ENCODE assay signal across 23 cellular contexts in the genomic region with DNA sequence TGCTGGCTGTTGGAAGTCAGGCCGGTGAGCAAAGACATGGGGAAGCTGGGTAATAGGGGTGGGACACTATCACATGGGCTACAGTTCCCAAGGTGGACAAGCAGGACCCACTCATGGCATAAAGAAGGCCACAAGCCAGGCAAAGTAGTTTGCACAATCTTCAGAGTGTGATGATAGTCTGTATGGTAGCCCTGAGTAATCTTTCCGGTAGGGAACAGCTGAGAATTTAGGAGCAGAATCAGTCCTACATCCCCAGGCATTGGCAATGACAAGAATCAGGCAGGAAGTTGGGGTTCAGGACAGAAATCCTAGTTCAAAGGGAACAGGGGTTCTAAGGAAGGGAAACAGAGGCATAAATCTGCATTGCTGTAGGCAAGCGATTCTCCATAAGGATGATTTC. TPM values are rescaled to one million over a fixed set of nuclear protein-coding genes. Genes with fewer than 3 reads are reported as not detected.
DNase-seq lines count a peak whose midpoint lies in the region; ATAC-seq, FAIRE-seq and TF ChIP-seq lines count a peak whose summit lies in the region.
"Had no signal": no experiment of that assay in that cellular context is flagged by ENCODE, and none has a peak within 500 bp of the region (broad histone marks: within the 10 kb centered on the region; RNA-seq: fewer than 3 reads in every experiment).

No MANE protein-coding gene starts in this region.

- H2BK15ac ChIP-seq in IMR-90 (ENCODE audit: low read depth, low read length) (no peak overlapping the region), neuronal stem cell (ENCODE audit: low read length) (no peak overlapping the region)

- H3K23ac ChIP-seq in IMR-90 (ENCODE audit: low read depth, low read length) (no peak overlapping the region), neuronal stem cell (ENCODE audit: low read depth, low read length, poor library complexity) (no peak overlapping the region)

- H3K14ac ChIP-seq in IMR-90 (replicated peaks; ENCODE audit: low read depth, low read length) (no peak overlapping the region), neuronal stem cell (ENCODE audit: low read length) (no peak overlapping the region)

- H3K4me3 Mint-ChIP-seq in endodermal cell: no peak overlapping the region
- H3K4me3 Mint-ChIP-seq: CD4-positive, alpha-beta T cell; GM23338; H9; IgD-negative memory B cell had no signal

- H3K56ac ChIP-seq in IMR-90 (ENCODE audit: extremely low read depth, insufficient read depth, low read length): no peak overlapping the region

- no peak overlapping the region for H2BK120ac ChIP-seq in IMR-90 (ENCODE audit: low read depth, low read length)
- H2BK120ac ChIP-seq in neuronal stem cell (ENCODE audit: low read depth, low read length): no peak overlapping the region

- H3K4me1 ChIP-seq in IMR-90 (ENCODE audit: control insufficient read depth, insufficient read depth, low read length): peaks cover 18% of the 10 kb centered on the region
- peaks cover 16% of the 10 kb centered on the region for H3K4me1 ChIP-seq in endodermal cell (ENCODE audit: control insufficient read depth, insufficient read depth, low read length)
- peaks cover 4 to 9% of the 10 kb centered on the region in 2 donors for H3K4me1 ChIP-seq in neuronal stem cell (ENCODE audit: control insufficient read depth in 2 of 2, insufficient read depth in 1 of 2, low read depth in 1 of 2, low read length in 2 of 2)
- H3K4me1 ChIP-seq: BLaER1 had no signal

- no peak overlapping the region for H2BK5ac ChIP-seq in IMR-90 (ENCODE audit: low read depth, low read length, poor library complexity, severe bottlenecking)
- H2BK5ac ChIP-seq in neuronal stem cell (ENCODE audit: low read length): no peak overlapping the region

- no peak overlapping the region for H2AK5ac ChIP-seq in IMR-90 (ENCODE audit: low read depth, low read length)
- no peak overlapping the region for H2AK5ac ChIP-seq in neuronal stem cell (ENCODE audit: low read depth, low read length)

- no peak for TF ChIP-seq CTCF in IMR-90 (conservative IDR thresholded peaks at IDR 0.05; ENCODE audit: low read depth, low read length)
- TF ChIP-seq CTCF in endodermal cell (conservative IDR thresholded peaks at IDR 0.05): no peak
- no peak for TF ChIP-seq CTCF in lower leg skin (IDR thresholded peaks at IDR 0.05)
- TF ChIP-seq CTCF in brain microvascular endothelial cell (IDR thresholded peaks at IDR 0.05; ENCODE audit: low read depth, low read length, missing control alignments): no peak

- H2BK20ac ChIP-seq in IMR-90 (ENCODE audit: low read depth, low read length): no peak overlapping the region

- intact Hi-C loops in IMR-90 (cut with micrococcal nuclease) (loop anchor here (10.0 kb wide), 1 partner anchor 1321 kb away; no protein-coding TSS in a partner anchor), lower leg skin (cut with DNase I; ENCODE audit: low total_unique reads) (no loop called here)

- H2AK9ac ChIP-seq in IMR-90 (replicated peaks; ENCODE audit: low read depth, low read length, poor library complexity): no peak overlapping the region

- peak; percentile 87 for FAIRE-seq in urothelium cell line (lab: Jason Lieb, UNC)
- FAIRE-seq: A204.1, D721Med had no signal

- H4K5ac ChIP-seq in IMR-90 (ENCODE audit: low read depth, low read length): no peak overlapping the region

- no TSS peak for BruUV-seq in IMR-90 (replicated peaks; lab: Mats Ljungman, UMichigan)

- H4K20me1 ChIP-seq in IMR-90 (ENCODE audit: insufficient read depth, low read length): peaks cover 3% of the 10 kb centered on the region; the same call in 1 of the 2 replicates
- H4K20me1 ChIP-seq: BLaER1 had no signal

- H3K4ac ChIP-seq in IMR-90 (ENCODE audit: low read depth, low read length): no peak overlapping the region
- H3K4ac ChIP-seq in neuronal stem cell (ENCODE audit: low read length): no peak overlapping the region

- TF ChIP-seq POLR2A in IMR-90 (IDR thresholded peaks at IDR 0.05; ENCODE audit: low read depth, low read length) (no peak), lower leg skin (IDR thresholded peaks at IDR 0.05) (no peak)

- H3K9ac ChIP-seq in IMR-90 (ENCODE audit: low read depth, low read length) (no peak overlapping the region), endodermal cell (ENCODE audit: extremely low read depth, low read length, poor library complexity, severe bottlenecking) (no peak overlapping the region), neuronal stem cell (ENCODE audit: low read depth, low read length, poor library complexity) (no peak overlapping the region)
- H3K9ac ChIP-seq: BLaER1, KMS-11 had no signal

- no peak overlapping the region for H4K91ac ChIP-seq in IMR-90 (ENCODE audit: insufficient read depth, low read depth, low read length)
- H4K91ac ChIP-seq in neuronal stem cell (ENCODE audit: low read depth, low read length, poor library complexity): no peak overlapping the region

- no peaks in the 10 kb centered on the region for H3K79me1 ChIP-seq in IMR-90 (ENCODE audit: low read depth in 1 of 2, low read length in 2 of 2)
- H3K79me1 ChIP-seq in neuronal stem cell (ENCODE audit: low read depth, low read length): no peaks in the 10 kb centered on the region

- no peak overlapping the region for H3K4me3 ChIP-seq in IMR-90 (ENCODE audit: insufficient read depth, low read depth, low read length)
- H3K4me3 ChIP-seq in endodermal cell (ENCODE audit: low read length): no peak overlapping the region
- H3K4me3 ChIP-seq in neuronal stem cell (ENCODE audit: low read length in 2 of 2): no peak overlapping the region
- H3K4me3 ChIP-seq in lower leg skin (ENCODE audit: low read depth, poor library complexity, severe bottlenecking): no peak overlapping the region
- H3K4me3 ChIP-seq in brain microvascular endothelial cell (ENCODE audit: low read depth, low read length): no peak overlapping the region
- H3K4me3 ChIP-seq: BLaER1, GM23338 had no signal

- ATAC-seq in IMR-90 (ENCODE audit: low read depth) (no peak), HG03354 (IDR thresholded peaks at IDR 0.05; ENCODE audit: poor library complexity, severe bottlenecking, unreplicated experiment) (no peak)
- ATAC-seq: GM23338 had no signal

- POLR2A ChIA-PET in IMR-90 (lab: Charles Lee; ENCODE audit: unreplicated experiment): no interaction called here

- WGBS in IMR-90 (ENCODE audit: extremely low coverage in 2 of 2, insufficient read length in 1 of 2), 2 experiments: 100% methylated on average over 1 of the region's 3 CpGs; no CpG with 5 or more reads in 1 of the 2 experiments
- 93 to 97% methylated on average over 1 to 3 of the region's 3 CpGs for WGBS in endodermal cell (ENCODE audit: insufficient coverage in 1 of 2, insufficient read length in 1 of 2), 2 experiments
- no CpG with 5 or more reads among the region's 3 CpGs for WGBS in neuronal stem cell (ENCODE audit: extremely low coverage in 2 of 2, insufficient read length in 2 of 2, insufficient replicate concordance in 1 of 2), 2 donors
- WGBS in lower leg skin, 2 donors: 92 to 93% methylated on average over 3 of the region's 3 CpGs

- dilution Hi-C loops in IMR-90 (cut with HindIII; ENCODE audit: low sequenced_read_pairs, unreplicated experiment): no loop called here

- H4K8ac ChIP-seq in IMR-90 (ENCODE audit: low read depth in 2 of 2, low read length in 2 of 2) (no peak overlapping the region), neuronal stem cell (ENCODE audit: low read depth, low read length) (peak overlapping the region; percentile 52)

- peaks cover 49% of the 10 kb centered on the region for H3K4me1 Mint-ChIP-seq in endodermal cell

- H3K9me1 ChIP-seq in IMR-90 (ENCODE audit: insufficient read depth, low read length): peaks cover 10% of the 10 kb centered on the region

- H3K27ac ChIP-seq in IMR-90 (ENCODE audit: insufficient read depth, low read length) (no peak overlapping the region), endodermal cell (ENCODE audit: low read depth, low read length) (no peak overlapping the region), neuronal stem cell (replicated peaks; ENCODE audit: low read length) (no peak overlapping the region), brain microvascular endothelial cell (no peak overlapping the region)
- H3K27ac ChIP-seq: BLaER1, KMS-11, RWPE1 had no signal

- in situ Hi-C loops in IMR-90 (cut with MboI; ENCODE audit: low sequenced_read_pairs): no loop called here
- in situ Hi-C loops in brain microvascular endothelial cell (cut with HindIII; ENCODE audit: low pct_ligation_motif_present, low sequenced_read_pairs): no loop called here

- peak overlapping the region; percentile 71 for H3K27ac Mint-ChIP-seq in endodermal cell
- H3K27ac Mint-ChIP-seq: CD4-positive, alpha-beta T cell; GM23338 had no signal

- H2BK12ac ChIP-seq in neuronal stem cell (ENCODE audit: low read length): no peak overlapping the region

- DNase-seq in IMR-90 (no peak), endodermal cell (no peak), neuronal stem cell (ENCODE audit: low spot score) (no peak), urothelium cell line (ENCODE audit: low spot score) (no peak), lower leg skin (ENCODE audit: low spot score in 2 of 2) (no peak), brain microvascular endothelial cell (no peak)
- DNase-seq: CD4-positive, alpha-beta T cell; H9; NCI-H1092; NCI-H1417 treated with DMSO at 0.1 percent for 48 hours; NCI-H1694 treated with DMSO at 0.1 percent for 48 hours; NCI-H2081; NCI-H2227 treated with DMSO at 0.1 percent for 48 hours; NCI-H526 treated with DMSO at 0.1 percent for 48 hours; SHP77 had no signal

- H3K36me3 ChIP-seq in IMR-90 (ENCODE audit: control insufficient read depth, insufficient read depth, low read length) (no peaks in the 10 kb centered on the region), endodermal cell (ENCODE audit: control insufficient read depth, insufficient read depth, low read length) (no peaks in the 10 kb centered on the region), neuronal stem cell (replicated peaks in 1 of 2; ENCODE audit: control insufficient read depth in 2 of 2, insufficient read depth in 2 of 2, low read length in 2 of 2) (no peaks in the 10 kb centered on the region), brain microvascular endothelial cell (replicated peaks) (no peaks in the 10 kb centered on the region)
- H3K36me3 ChIP-seq: BLaER1 had no signal

- H3K18ac ChIP-seq in IMR-90 (ENCODE audit: low read depth, low read length) (peak overlapping the region; percentile 26; the same call in 1 of the 2 replicates), neuronal stem cell (ENCODE audit: low read length) (no peak overlapping the region)

- H3K36me3 Mint-ChIP-seq in endodermal cell (ENCODE audit: low read depth): no peaks in the 10 kb centered on the region
- H3K36me3 Mint-ChIP-seq: IgD-negative memory B cell had no signal

- no peaks in the 10 kb centered on the region for H3K9me3 ChIP-seq in IMR-90 (ENCODE audit: control insufficient read depth, insufficient read depth, low read length)
- H3K9me3 ChIP-seq in endodermal cell (ENCODE audit: control insufficient read depth, low read length): no peaks in the 10 kb centered on the region
- no peaks in the 10 kb centered on the region for H3K9me3 ChIP-seq in neuronal stem cell (replicated peaks in 1 of 2; ENCODE audit: control insufficient read depth in 2 of 2, insufficient read depth in 1 of 2, low read depth in 1 of 2, low read length in 2 of 2)
- H3K9me3 ChIP-seq: BLaER1 had no signal

- H3K4me2 ChIP-seq in IMR-90 (ENCODE audit: low read depth, low read length) (no peak overlapping the region), neuronal stem cell (ENCODE audit: insufficient read depth, low read length, poor library complexity, severe bottlenecking) (no peak overlapping the region)
- H3K4me2 ChIP-seq: BLaER1, GM23338, KMS-11 had no signal

- CTCF ChIA-PET in IMR-90 (lab: Yijun Ruan, JAX): no interaction called here

- H3K27me3 ChIP-seq in IMR-90 (ENCODE audit: control insufficient read depth, insufficient read depth, low read length) (no peaks in the 10 kb centered on the region), endodermal cell (ENCODE audit: control insufficient read depth, insufficient read depth, low read length, poor library complexity, severe bottlenecking) (peaks cover 4% of the 10 kb centered on the region), neuronal stem cell (ENCODE audit: control insufficient read depth in 3 of 3, insufficient read depth in 3 of 3, low read depth in 1 of 3, low read length in 3 of 3) (peaks cover 0 to 4% (median 0%) of the 10 kb centered on the region in 3 experiments), brain microvascular endothelial cell (replicated peaks) (no peaks in the 10 kb centered on the region)
- H3K27me3 ChIP-seq: BLaER1 had no signal

- H2AFZ ChIP-seq in IMR-90 (replicated peaks; ENCODE audit: low read length, poor library complexity) (peak overlapping the region; percentile 37), neuronal stem cell (ENCODE audit: low read length) (no peak overlapping the region)
- H2AFZ ChIP-seq: GM23338 had no signal

- no peaks in the 10 kb centered on the region for H3K9me3 Mint-ChIP-seq in endodermal cell
- H3K9me3 Mint-ChIP-seq: CD4-positive, alpha-beta T cell; GM23338; H9; IgD-negative memory B cell had no signal

- peaks cover 4% of the 10 kb centered on the region for H3K27me3 Mint-ChIP-seq in endodermal cell (ENCODE audit: insufficient read depth)

- TF ChIP-seq RAD21 in IMR-90 (IDR thresholded peaks at IDR 0.05; ENCODE audit: low read length): no peak

RNA-seq across cellular contexts. Expression of gene SPATA6, which starts 23.9 kb away (rescaled TPM):
- 2.0 and 2.2 TPM in 2 replicates for total RNA-seq in IMR-90 (2012; rRNA removed)
- polyA plus RNA-seq in IMR-90 (2012; rRNA removed): 0.67 and 1.1 TPM in 2 replicates
- polyA plus RNA-seq in IMR-90 (2012; cell fraction: cytosol; rRNA removed): 0.24 and 0.55 TPM in 2 replicates
- polyA plus RNA-seq in IMR-90 (2012; cell fraction: nucleus; rRNA removed; ENCODE audit: low replicate concordance): 1.1 and 2.6 TPM in 2 replicates
- 10 to 100 TPM; 42.8 to 51.5 TPM for total RNA-seq in endodermal cell
- 17.3 TPM for polyA plus RNA-seq in endodermal cell (2013, experiment 1 of 2)
- polyA plus RNA-seq in endodermal cell (2013, experiment 2 of 2): 19.0 TPM
- polyA plus RNA-seq in neuronal stem cell (2013, experiment 1 of 2): 12.4 TPM
- polyA plus RNA-seq in neuronal stem cell (2013, experiment 2 of 2): 11.8 TPM
- 10 to 100 TPM in 3 of 4 donors, 1 to 10 TPM in 1; 8.1 to 13.1 (median 11.5) TPM for total RNA-seq in lower leg skin
